In genomic region chr11:94433049-94433448, GRCh38 we compare ENCODE assay signal across 18 cellular contexts. TPM values are rescaled to one million over a fixed set of nuclear protein-coding genes. Genes with fewer than 3 reads are reported as not detected.
DNase-seq lines count a peak whose midpoint lies in the region; ATAC-seq, FAIRE-seq and TF ChIP-seq lines count a peak whose summit lies in the region.
"Had no signal": no experiment of that assay in that cellular context is flagged by ENCODE, and none has a peak within 500 bp of the region (broad histone marks: within the 10 kb centered on the region; RNA-seq: fewer than 3 reads in every experiment).

No MANE protein-coding gene starts in this region.

- no peaks in the 10 kb centered on the region for H3K79me2 ChIP-seq in GM23338 (replicated peaks; ENCODE audit: insufficient read depth)

- no peak overlapping the region for H3K4me3 ChIP-seq in GM23338
- no peak overlapping the region for H3K4me3 ChIP-seq in bronchial epithelial cell (ENCODE audit: low read depth, low read length)
- H3K4me3 ChIP-seq in iPS-18a (ENCODE audit: low read length): peak overlapping the region; percentile 17
- H3K4me3 ChIP-seq: BLaER1 treated with 17β-estradiol and CSF1 and Interleukin-3, amounts not matched to agents 10 nM and 100 nM had no signal

- peaks cover 31% of the 10 kb centered on the region for H3K36me3 Mint-ChIP-seq in GM23338 (ENCODE audit: low read depth)

- no peak for FAIRE-seq in bronchial epithelial cell (lab: Jason Lieb, UNC)
- FAIRE-seq: D721Med, G401.6, GM12891, GM19239 had no signal

- no peaks in the 10 kb centered on the region for H3K9me3 Mint-ChIP-seq in GM23338
- H3K9me3 Mint-ChIP-seq: CD8-positive, alpha-beta memory T cell had no signal

- H3K4me3 Mint-ChIP-seq in GM23338: no peak overlapping the region
- H3K4me3 Mint-ChIP-seq: B cell; CD8-positive, alpha-beta memory T cell had no signal

- ATAC-seq in GM23338: peak; percentile 97
- ATAC-seq in esophagus mucosa: peak; percentile 32
- no peak for ATAC-seq in HG03439 (IDR thresholded peaks at IDR 0.05; ENCODE audit: unreplicated experiment)

- no peaks in the 10 kb centered on the region for H3K9me3 ChIP-seq in iPS-18a (ENCODE audit: control insufficient read depth, low read depth, low read length)

- H3F3A ChIP-seq in GM23338 (replicated peaks; ENCODE audit: low read depth): no peaks in the 10 kb centered on the region

- DNase-seq in GM23338 (ENCODE audit: low spot score) (no peak), bronchial epithelial cell (ENCODE audit: low read depth) (peak; percentile 25), dermis blood vessel endothelial cell (no peak), pons (ENCODE audit: low spot score) (no peak)
- DNase-seq: CD8-positive, alpha-beta memory T cell; COR-L47; HCEC 1CT had no signal

- H3K4me2 ChIP-seq in GM23338: peak overlapping the region; percentile 15
- H3K4me2 ChIP-seq: BLaER1 treated with 17β-estradiol and CSF1 and Interleukin-3, amounts not matched to agents 10 nM and 100 nM had no signal

- H3K9me2 ChIP-seq in GM23338 (ENCODE audit: insufficient read depth): no peaks in the 10 kb centered on the region

- H3K4me1 ChIP-seq in GM23338 (ENCODE audit: insufficient read depth) (peaks cover 21% of the 10 kb centered on the region), iPS-18a (ENCODE audit: control insufficient read depth, low read depth, low read length) (peaks cover 17% of the 10 kb centered on the region)
- H3K4me1 ChIP-seq: BLaER1 treated with 17β-estradiol and CSF1 and Interleukin-3, amounts not matched to agents 10 nM and 100 nM had no signal

- no peak overlapping the region for H2AFZ ChIP-seq in GM23338

- peaks cover 24% of the 10 kb centered on the region for H3K4me1 Mint-ChIP-seq in GM23338
- H3K4me1 Mint-ChIP-seq: B cell; CD8-positive, alpha-beta memory T cell had no signal

- no peaks in the 10 kb centered on the region for H3K27me3 ChIP-seq in GM23338 (ENCODE audit: insufficient read depth)
- H3K27me3 ChIP-seq in bronchial epithelial cell (ENCODE audit: control insufficient read depth, insufficient read depth, low read length): no peaks in the 10 kb centered on the region
- H3K27me3 ChIP-seq in iPS-18a (ENCODE audit: control insufficient read depth, insufficient read depth, low read length): no peaks in the 10 kb centered on the region
- H3K27me3 ChIP-seq: BLaER1 treated with 17β-estradiol and CSF1 and Interleukin-3, amounts not matched to agents 10 nM and 100 nM had no signal

- no peaks in the 10 kb centered on the region for H3K27me3 Mint-ChIP-seq in GM23338 (ENCODE audit: insufficient read depth, low read depth, poor library complexity)
- H3K27me3 Mint-ChIP-seq: B cell; CD8-positive, alpha-beta memory T cell had no signal

- H3K27ac ChIP-seq in GM23338 (ENCODE audit: low read depth): no peak overlapping the region
- H3K27ac ChIP-seq in iPS-18a (ENCODE audit: low read length): no peak overlapping the region
- H3K27ac ChIP-seq: BLaER1 treated with 17β-estradiol and CSF1 and Interleukin-3, amounts not matched to agents 10 nM and 100 nM; HL-60 had no signal

- peaks cover 3% of the 10 kb centered on the region; the same call in 1 of the 2 replicates for H3K36me3 ChIP-seq in GM23338 (ENCODE audit: insufficient read depth)
- H3K36me3 ChIP-seq in bronchial epithelial cell (ENCODE audit: control insufficient read depth, insufficient read depth, low read length): no peaks in the 10 kb centered on the region
- H3K36me3 ChIP-seq in iPS-18a (ENCODE audit: control insufficient read depth, low read depth, low read length): peaks cover 23% of the 10 kb centered on the region

- H3K9ac ChIP-seq in iPS-18a (ENCODE audit: low read length): no peak overlapping the region
- H3K9ac ChIP-seq: BLaER1 treated with 17β-estradiol and CSF1 and Interleukin-3, amounts not matched to agents 10 nM and 100 nM had no signal

- TF ChIP-seq CTCF in GM23338 (conservative IDR thresholded peaks at IDR 0.05; ENCODE audit: low read depth in 2 of 2): no peak
- no peak for TF ChIP-seq CTCF in bronchial epithelial cell (IDR thresholded peaks at IDR 0.05; ENCODE audit: insufficient read depth, low read length, severe bottlenecking)

- H4K20me1 ChIP-seq in GM23338 (replicated peaks; ENCODE audit: insufficient read depth): 0 out of 2 replicates have a peak, but pooled peaks cover 2% of the 10 kb centered on the region
- H4K20me1 ChIP-seq: BLaER1 treated with 17β-estradiol and CSF1 and Interleukin-3, amounts not matched to agents 10 nM and 100 nM had no signal

- peak overlapping the region; percentile 3; the same call in 1 of the 2 replicates for H3K27ac Mint-ChIP-seq in GM23338
- H3K27ac Mint-ChIP-seq: B cell; CD8-positive, alpha-beta memory T cell had no signal

TF ChIP-seq in GM23338, 12 proteins besides CTCF, POLR2A, EP300 and RAD21 (continues in another document):
- TF ChIP-seq EZH2phosphoT487 (IDR thresholded peaks at IDR 0.05; ENCODE audit: unreplicated experiment) (no peak), JUNB (IDR thresholded peaks at IDR 0.05; ENCODE audit: unreplicated experiment) (no peak), POLR2AphosphoS5 (IDR thresholded peaks at IDR 0.05; ENCODE audit: low read depth) (no peak), STAT1 (IDR thresholded peaks at IDR 0.05; ENCODE audit: unreplicated experiment) (no peak), ETS1 (IDR thresholded peaks at IDR 0.05) (no peak), NANOG (IDR thresholded peaks at IDR 0.05; ENCODE audit: borderline replicate concordance) (no peak)
- TF ChIP-seq, protein P1, sequence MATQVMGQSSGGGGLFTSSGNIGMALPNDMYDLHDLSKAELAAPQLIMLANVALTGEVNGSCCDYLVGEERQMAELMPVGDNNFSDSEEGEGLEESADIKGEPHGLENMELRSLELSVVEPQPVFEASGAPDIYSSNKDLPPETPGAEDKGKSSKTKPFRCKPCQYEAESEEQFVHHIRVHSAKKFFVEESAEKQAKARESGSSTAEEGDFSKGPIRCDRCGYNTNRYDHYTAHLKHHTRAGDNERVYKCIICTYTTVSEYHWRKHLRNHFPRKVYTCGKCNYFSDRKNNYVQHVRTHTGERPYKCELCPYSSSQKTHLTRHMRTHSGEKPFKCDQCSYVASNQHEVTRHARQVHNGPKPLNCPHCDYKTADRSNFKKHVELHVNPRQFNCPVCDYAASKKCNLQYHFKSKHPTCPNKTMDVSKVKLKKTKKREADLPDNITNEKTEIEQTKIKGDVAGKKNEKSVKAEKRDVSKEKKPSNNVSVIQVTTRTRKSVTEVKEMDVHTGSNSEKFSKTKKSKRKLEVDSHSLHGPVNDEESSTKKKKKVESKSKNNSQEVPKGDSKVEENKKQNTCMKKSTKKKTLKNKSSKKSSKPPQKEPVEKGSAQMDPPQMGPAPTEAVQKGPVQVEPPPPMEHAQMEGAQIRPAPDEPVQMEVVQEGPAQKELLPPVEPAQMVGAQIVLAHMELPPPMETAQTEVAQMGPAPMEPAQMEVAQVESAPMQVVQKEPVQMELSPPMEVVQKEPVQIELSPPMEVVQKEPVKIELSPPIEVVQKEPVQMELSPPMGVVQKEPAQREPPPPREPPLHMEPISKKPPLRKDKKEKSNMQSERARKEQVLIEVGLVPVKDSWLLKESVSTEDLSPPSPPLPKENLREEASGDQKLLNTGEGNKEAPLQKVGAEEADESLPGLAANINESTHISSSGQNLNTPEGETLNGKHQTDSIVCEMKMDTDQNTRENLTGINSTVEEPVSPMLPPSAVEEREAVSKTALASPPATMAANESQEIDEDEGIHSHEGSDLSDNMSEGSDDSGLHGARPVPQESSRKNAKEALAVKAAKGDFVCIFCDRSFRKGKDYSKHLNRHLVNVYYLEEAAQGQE (IDR thresholded peaks at IDR 0.05; ENCODE audit: unreplicated experiment): no peak

RNA-seq across cellular contexts. Expression of gene GPR83, which starts 31.8 kb away (rescaled TPM):
- total RNA-seq in GM23338 (2014; rRNA removed; shearing (Covaris generic)): 0.17 and 0.23 TPM in 2 replicates
- 0.18 and 0.35 TPM in 2 replicates for polyA plus RNA-seq in GM23338 (2016; fragmentation: Nextera tagmentation; extraction: Ambion mirVana)
- total RNA-seq in bronchial epithelial cell: under 0.01 TPM in 2 replicates
- total RNA-seq in esophagus mucosa: not detected
- not detected in 2 replicates for total RNA-seq in dermis blood vessel endothelial cell
- total RNA-seq: A172 had no signal
